21 cellular contexts compared by ENCODE assay signal in the genomic region with DNA sequence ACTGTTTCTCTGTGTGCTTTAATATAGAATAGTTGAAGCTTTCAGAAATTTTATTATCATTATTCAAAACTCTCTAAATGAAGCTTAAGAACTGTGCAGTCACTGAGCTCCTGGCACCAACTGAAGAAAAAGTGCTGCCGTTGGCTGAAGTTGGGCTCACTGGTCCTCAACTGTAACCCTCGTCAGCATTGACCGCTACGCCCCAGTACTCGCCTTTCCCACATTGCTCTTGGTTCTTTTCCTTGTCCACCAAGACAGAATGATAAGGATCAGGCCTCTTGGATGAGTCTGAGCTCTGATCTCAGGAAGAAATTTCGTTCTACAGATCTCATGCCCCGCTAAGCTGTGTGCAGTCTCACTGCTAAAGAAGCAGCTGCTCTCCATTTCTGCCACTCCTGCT.
"Had no signal": no experiment of that assay in that cellular context is flagged by ENCODE, and none has a peak within 500 bp of the region (broad histone marks: within the 10 kb centered on the region; RNA-seq: fewer than 3 reads in every experiment).

No MANE protein-coding gene starts in this region.

- H3K36me3 ChIP-seq: prostate gland had no signal

- H3K4me1 ChIP-seq: esophagus squamous epithelium, gastrocnemius medialis, prostate gland, spleen, testis, upper lobe of left lung had no signal

- H3K27ac Mint-ChIP-seq: activated CD4-positive, alpha-beta T cell treated with anti-CD3 and anti-CD28 coated beads, Interleukin-2, amount 10 ng/mL, durations not matched to agents 7 days and 5 days; activated CD8-positive, alpha-beta T cell treated with anti-CD3 and anti-CD28 coated beads for 36 hours; activated naive CD4-positive, alpha-beta T cell treated with anti-CD3 and anti-CD28 coated beads for 36 hours; activated T-cell treated with anti-CD3 and anti-CD28 coated beads, Interleukin-2, amount 50 U/mL, for 24 hours; activated T-helper 2 cell treated with anti-CD3 and anti-CD28 coated beads, Interferon-gamma antibody, Interleukin-2, Interleukin-4, amounts not matched to agents 10 μg/mL and 5 μg/mL and 100 μg/mL, durations not matched to agents 14 hours and 24 hours and 36 hours; memory B cell; T-helper 2 cell treated with Interferon-gamma antibody and Interleukin-4, amounts not matched to agents 5 μg/mL and 100 μg/mL, for 36 hours had no signal

- H3K27me3 Mint-ChIP-seq: activated CD4-positive, alpha-beta T cell treated with anti-CD3 and anti-CD28 coated beads, Interleukin-2, amount 10 ng/mL, durations not matched to agents 7 days and 5 days; activated CD8-positive, alpha-beta T cell treated with anti-CD3 and anti-CD28 coated beads for 36 hours; activated T-cell treated with anti-CD3 and anti-CD28 coated beads, Interleukin-2, amount 50 U/mL, for 24 hours had no signal

- DNase-seq: activated CD4-positive, alpha-beta T cell treated with anti-CD3 and anti-CD28 coated beads, Interleukin-2, amount 10 ng/mL, durations not matched to agents 7 days and 5 days; activated CD4-positive, CD25-positive, alpha-beta regulatory T cell treated with anti-CD3 and anti-CD28 coated beads, Interleukin-2, amount 50 U/mL, for 72 hours; activated CD8-positive, alpha-beta T cell treated with anti-CD3 and anti-CD28 coated beads for 36 hours; activated naive CD4-positive, alpha-beta T cell treated with anti-CD3 and anti-CD28 coated beads for 36 hours; activated T-cell treated with anti-CD3 and anti-CD28 coated beads, Interleukin-2, amount 50 U/mL, for 24 hours; effector CD4-positive, alpha-beta T cell; esophagus squamous epithelium; gastrocnemius medialis; hypothalamus; nucleus accumbens; spleen; stimulated activated CD4-positive, alpha-beta T cell treated with anti-CD3 and anti-CD28 coated beads, Interleukin-4, amount 100 ng/mL, for 1 hour; stimulated activated naive CD4-positive, alpha-beta T cell; testis; upper lobe of left lung had no signal

- H3K4me3 ChIP-seq: esophagus squamous epithelium, gastrocnemius medialis, prostate gland, SK-N-MC, spleen, testis, upper lobe of left lung had no signal

- H3K4me3 Mint-ChIP-seq: activated CD4-positive, alpha-beta T cell treated with anti-CD3 and anti-CD28 coated beads, Interleukin-2, amount 10 ng/mL, durations not matched to agents 7 days and 5 days; activated CD8-positive, alpha-beta T cell treated with anti-CD3 and anti-CD28 coated beads for 36 hours; activated naive CD4-positive, alpha-beta T cell treated with anti-CD3 and anti-CD28 coated beads for 36 hours; activated T-cell treated with anti-CD3 and anti-CD28 coated beads, Interleukin-2, amount 50 U/mL, for 24 hours; memory B cell; nephron; T-helper 2 cell treated with Interferon-gamma antibody and Interleukin-4, amounts not matched to agents 5 μg/mL and 100 μg/mL, for 36 hours had no signal

- H3K4me1 Mint-ChIP-seq: activated CD4-positive, alpha-beta T cell treated with anti-CD3 and anti-CD28 coated beads, Interleukin-2, amount 10 ng/mL, durations not matched to agents 7 days and 5 days; memory B cell; nephron had no signal

- H3K9me3 Mint-ChIP-seq: activated CD4-positive, alpha-beta T cell treated with anti-CD3 and anti-CD28 coated beads, Interleukin-2, amount 10 ng/mL, durations not matched to agents 7 days and 5 days; activated CD8-positive, alpha-beta T cell treated with anti-CD3 and anti-CD28 coated beads for 36 hours; activated naive CD4-positive, alpha-beta T cell treated with anti-CD3 and anti-CD28 coated beads for 36 hours; activated T-cell treated with anti-CD3 and anti-CD28 coated beads, Interleukin-2, amount 50 U/mL, for 24 hours; activated T-helper 2 cell treated with anti-CD3 and anti-CD28 coated beads, Interferon-gamma antibody, Interleukin-2, Interleukin-4, amounts not matched to agents 10 μg/mL and 5 μg/mL and 100 μg/mL, durations not matched to agents 14 hours and 24 hours and 36 hours; memory B cell; nephron; T-helper 2 cell treated with Interferon-gamma antibody and Interleukin-4, amounts not matched to agents 5 μg/mL and 100 μg/mL, for 36 hours had no signal

- ATAC-seq: activated CD8-positive, alpha-beta T cell treated with anti-CD3 and anti-CD28 coated beads for 36 hours; gastrocnemius medialis had no signal

- H3K9me3 ChIP-seq: esophagus squamous epithelium, gastrocnemius medialis, prostate gland, spleen, testis, upper lobe of left lung had no signal
